ENCODE assay signal across 17 cellular contexts in genomic region chr3:9251055-9251786, GRCh38. TPM values are rescaled to one million over a fixed set of nuclear protein-coding genes. Genes with fewer than 3 reads are reported as not detected.
DNase-seq lines count a peak whose midpoint lies in the region; ATAC-seq, FAIRE-seq and TF ChIP-seq lines count a peak whose summit lies in the region.
"Had no signal": no experiment of that assay in that cellular context is flagged by ENCODE, and none has a peak within 500 bp of the region (broad histone marks: within the 10 kb centered on the region; RNA-seq: fewer than 3 reads in every experiment).

No MANE protein-coding gene starts in this region.

- no peak for FAIRE-seq in HTR-8/SVneo (lab: Jason Lieb, UNC)
- FAIRE-seq: kidney, RCC 7860 had no signal

- no peaks in the 10 kb centered on the region for H3K9me3 Mint-ChIP-seq in MCF 10A (ENCODE audit: unreplicated experiment)
- no peaks in the 10 kb centered on the region for H3K9me3 Mint-ChIP-seq in immature natural killer cell
- H3K9me3 Mint-ChIP-seq: activated CD8-positive, alpha-beta T cell treated with anti-CD3 and anti-CD28 coated beads for 36 hours; stimulated activated effector memory CD8-positive, alpha-beta T cell treated with anti-CD3 and anti-CD28 coated beads, Interleukin-12 subunit alpha, Interleukin-12 subunit beta, amount 100 ng/mL, for 72 hours had no signal

- H3K4me1 Mint-ChIP-seq in MCF 10A (ENCODE audit: insufficient read depth, unreplicated experiment) (peaks cover 29% of the 10 kb centered on the region), immature natural killer cell (peaks cover 24% of the 10 kb centered on the region in 2 donors)

- TF ChIP-seq CTCF in MCF 10A (IDR thresholded peaks at IDR 0.05; ENCODE audit: unreplicated experiment) (no peak), heart right ventricle (IDR thresholded peaks at IDR 0.05) (peak in 2 of 9 donors; percentile 10 to 14)

- DNase-seq in NCI-H69 (lab: John Stamatoyannopoulos, UW) (peak; percentile 58), MCF 10A (ENCODE audit: unreplicated experiment) (peak; percentile 39), heart right ventricle (peak; percentile 50 to 77), immature natural killer cell (no peak), HTR-8/SVneo (ENCODE audit: insufficient read length, low spot score) (no peak), NCI-H2029 (lab: John Stamatoyannopoulos, UW) (no peak)
- DNase-seq: activated CD8-positive, alpha-beta T cell treated with anti-CD3 and anti-CD28 coated beads for 36 hours; kidney; NCI-H2107; NCI-H526 treated with DMSO at 0.1 percent for 48 hours; spleen; tibial artery had no signal

- ATAC-seq in heart right ventricle, result peak; percentile 35 to 93 (median 88)
- ATAC-seq: activated CD8-positive, alpha-beta T cell treated with anti-CD3 and anti-CD28 coated beads for 36 hours; esophagus mucosa; stimulated activated effector memory CD8-positive, alpha-beta T cell treated with anti-CD3 and anti-CD28 coated beads, Interleukin-12 subunit alpha, Interleukin-12 subunit beta, amount 100 ng/mL, for 72 hours had no signal

- no peak overlapping the region for H3K4me3 ChIP-seq in heart right ventricle
- H3K4me3 ChIP-seq in skeletal muscle tissue (ENCODE audit: low read length in 3 of 3), result no peak overlapping the region
- H3K4me3 ChIP-seq: BLaER1, spleen, tibial artery had no signal

- no peaks in the 10 kb centered on the region for H3K9me3 ChIP-seq in heart right ventricle
- H3K9me3 ChIP-seq in skeletal muscle tissue (ENCODE audit: control insufficient read depth in 3 of 3, low read length in 3 of 3), result no peaks in the 10 kb centered on the region
- H3K9me3 ChIP-seq: BLaER1, spleen had no signal

- H3K9ac ChIP-seq in skeletal muscle tissue (ENCODE audit: low read depth in 1 of 3, low read length in 3 of 3), result peak overlapping the region in 2 of 3 donors; percentile 41 to 68
- H3K9ac ChIP-seq: BLaER1 had no signal

- H3K36me3 ChIP-seq in heart right ventricle (no peaks in the 10 kb centered on the region), skeletal muscle tissue (ENCODE audit: control insufficient read depth in 3 of 3, insufficient read depth in 3 of 3, low read length in 3 of 3) (no peaks in the 10 kb centered on the region)
- H3K36me3 ChIP-seq: BLaER1, spleen, tibial artery had no signal

- intact Hi-C loops in MCF 10A (cut with micrococcal nuclease), result no loop called here
- intact Hi-C loops in heart right ventricle (cut with DNase I), result no loop called here

- H3K27me3 Mint-ChIP-seq in MCF 10A (ENCODE audit: insufficient read depth, unreplicated experiment) (peaks cover 11% of the 10 kb centered on the region), immature natural killer cell (ENCODE audit: low read depth in 3 of 3) (peaks cover under 1 to 3% (median 3%) of the 10 kb centered on the region in 3 donors)

- H3K27ac Mint-ChIP-seq in MCF 10A (ENCODE audit: low read depth, unreplicated experiment) (no peak overlapping the region), immature natural killer cell (no peak overlapping the region)
- H3K27ac Mint-ChIP-seq: activated CD8-positive, alpha-beta T cell treated with anti-CD3 and anti-CD28 coated beads for 36 hours; stimulated activated effector memory CD8-positive, alpha-beta T cell treated with anti-CD3 and anti-CD28 coated beads, Interleukin-12 subunit alpha, Interleukin-12 subunit beta, amount 100 ng/mL, for 72 hours had no signal

- H3K27ac ChIP-seq in heart right ventricle, result peak overlapping the region in 8 of 10 donors; percentile 40 to 84 (median 72)
- peak overlapping the region; percentile 79 for H3K27ac ChIP-seq in skeletal muscle tissue (ENCODE audit: low read depth, low read length)
- H3K27ac ChIP-seq: BLaER1, spleen, tibial artery had no signal

- no peaks in the 10 kb centered on the region for H3K36me3 Mint-ChIP-seq in MCF 10A (ENCODE audit: insufficient read depth, unreplicated experiment)
- no peaks in the 10 kb centered on the region for H3K36me3 Mint-ChIP-seq in immature natural killer cell
- H3K36me3 Mint-ChIP-seq: stimulated activated effector memory CD8-positive, alpha-beta T cell treated with anti-CD3 and anti-CD28 coated beads, Interleukin-12 subunit alpha, Interleukin-12 subunit beta, amount 100 ng/mL, for 72 hours had no signal

- POLR2A ChIA-PET in MCF 10A (lab: Yijun Ruan, JAX), result interaction anchor here (1.0 to 2.0 kb wide), 2 partner anchors 44 to 122 kb away, joined by 3 to 4 read pairs; no protein-coding TSS in a partner anchor

- H3K4me1 ChIP-seq in heart right ventricle, result peaks cover 2 to 40% (median 20%) of the 10 kb centered on the region in 9 donors
- peaks cover 33 to 52% (median 42%) of the 10 kb centered on the region in 3 donors for H3K4me1 ChIP-seq in skeletal muscle tissue (ENCODE audit: control insufficient read depth in 3 of 3, insufficient read depth in 3 of 3, low read length in 3 of 3)

- BruUV-seq in MCF 10A (replicated peaks; lab: Mats Ljungman, UMichigan), result no TSS peak

- WGBS in heart right ventricle, 2 donors, result 66 to 68% methylated on average over 10 of the region's 10 CpGs

- CTCF ChIA-PET in MCF 10A (lab: Yijun Ruan, JAX), result interaction anchor here (0.5 to 7.5 kb wide), 6 partner anchors 37 to 596 kb away, joined by 3 to 56 read pairs (median 4); no protein-coding TSS in a partner anchor

- H3K27me3 ChIP-seq in heart right ventricle, result peaks cover 0 to 3% (median 0%) of the 10 kb centered on the region in 7 donors
- no peaks in the 10 kb centered on the region for H3K27me3 ChIP-seq in skeletal muscle tissue (ENCODE audit: control insufficient read depth in 3 of 3, insufficient read depth in 3 of 3, low read length in 3 of 3)
- H3K27me3 ChIP-seq: BLaER1, spleen, tibial artery had no signal

- no peak overlapping the region for H3K4me3 Mint-ChIP-seq in MCF 10A (ENCODE audit: unreplicated experiment)
- H3K4me3 Mint-ChIP-seq in immature natural killer cell, result no peak overlapping the region
- H3K4me3 Mint-ChIP-seq: activated CD8-positive, alpha-beta T cell treated with anti-CD3 and anti-CD28 coated beads for 36 hours; stimulated activated effector memory CD8-positive, alpha-beta T cell treated with anti-CD3 and anti-CD28 coated beads, Interleukin-12 subunit alpha, Interleukin-12 subunit beta, amount 100 ng/mL, for 72 hours had no signal

RNA-seq across cellular contexts. Expression of gene SRGAP3, which starts 1.8 kb away (rescaled TPM):
- total RNA-seq in MCF 10A (2022) (13.7 and 19.8 TPM in 2 replicates), heart right ventricle (10 to 100 TPM in 7 of 10 donors, 1 to 10 TPM in 3; 2.4 to 16.1 (median 12.1) TPM), skeletal muscle tissue (15.7 TPM)
- polyA plus RNA-seq in heart right ventricle (1 to 10 TPM in 1 of 2 donors, under 1 TPM in 1; 0.67 to 4.8 TPM), immature natural killer cell (under 1 TPM in 2 of 3 donors, not detected in 1; 0.29 to 0.99 TPM)

Comparison
In these comparisons a context has a peak if more than half of its experiments do, and no peak if none do; other contexts are left out.
1. DNase-seq: peak in NCI-H69 (single experiment), MCF 10A (single experiment) and heart right ventricle (2 of 2); none in immature natural killer cell (0 of 3), HTR-8/SVneo (single experiment) and NCI-H2029 (single experiment).